1 cellular context compared by ENCODE assay signal in genomic region chr6:43091020-43091419, GRCh38.
TF ChIP-seq lines count a peak whose summit lies in the region.

No MANE protein-coding gene starts in this region.

TF ChIP-seq in HCT116, 20 proteins besides CTCF, POLR2A, EP300 and RAD21:
- TF ChIP-seq YY1 (IDR thresholded peaks at IDR 0.05; ENCODE audit: extremely low read depth, insufficient replicate concordance, low read depth, low read length) (no peak), TCF7L2 (IDR thresholded peaks at IDR 0.05; ENCODE audit: borderline replicate concordance, extremely low read depth, insufficient read depth, insufficient read length) (no peak)
